15 cellular contexts compared by ENCODE assay signal in genomic region chr13:75402787-75403186, GRCh38.
DNase-seq lines count a peak whose midpoint lies in the region; ATAC-seq and TF ChIP-seq lines count a peak whose summit lies in the region.
"Had no signal": no experiment of that assay in that cellular context is flagged by ENCODE, and none has a peak within 500 bp of the region (broad histone marks: within the 10 kb centered on the region; RNA-seq: fewer than 3 reads in every experiment).

No MANE protein-coding gene starts in this region.

- no peaks in the 10 kb centered on the region for H3K27me3 ChIP-seq in parathyroid adenoma (ENCODE audit: control insufficient read depth, insufficient read depth, low read length)
- no peaks in the 10 kb centered on the region for H3K27me3 ChIP-seq in effector memory CD4-positive, alpha-beta T cell (replicated peaks; ENCODE audit: control insufficient read depth, insufficient read depth, low read length, poor library complexity, severe bottlenecking)
- H3K27me3 ChIP-seq: BLaER1 treated with 17β-estradiol and CSF1 and Interleukin-3, amounts not matched to agents 10 nM and 100 nM; gastroesophageal sphincter; stomach had no signal

- no peak overlapping the region for H3K4me3 ChIP-seq in parathyroid adenoma (ENCODE audit: low read depth, low read length)
- H3K4me3 ChIP-seq in effector memory CD4-positive, alpha-beta T cell (ENCODE audit: insufficient read depth, low read depth, low read length, poor library complexity, severe bottlenecking) = no peak overlapping the region
- H3K4me3 ChIP-seq: BLaER1 treated with 17β-estradiol and CSF1 and Interleukin-3, amounts not matched to agents 10 nM and 100 nM; gastroesophageal sphincter; stomach had no signal

- no peaks in the 10 kb centered on the region for H3K9me3 ChIP-seq in parathyroid adenoma (ENCODE audit: control insufficient read depth, low read length)
- H3K9me3 ChIP-seq in effector memory CD4-positive, alpha-beta T cell (ENCODE audit: control insufficient read depth, low read length) = no peaks in the 10 kb centered on the region

- H3K4me1 ChIP-seq in parathyroid adenoma = no peaks in the 10 kb centered on the region
- no peaks in the 10 kb centered on the region for H3K4me1 ChIP-seq in effector memory CD4-positive, alpha-beta T cell (ENCODE audit: control insufficient read depth, insufficient read depth, low read length, poor library complexity, severe bottlenecking)

- H3K9me3 Mint-ChIP-seq in activated T-cell treated with anti-CD3 and anti-CD28 coated beads, Interleukin-2, amount 50 U/mL, for 4 hours = no peaks in the 10 kb centered on the region
- H3K9me3 Mint-ChIP-seq: activated T-cell treated with anti-CD3 and anti-CD28 coated beads, Interleukin-2, amount 50 U/mL, for 72 hours had no signal

- peak overlapping the region; percentile 24 for H3K27ac ChIP-seq in parathyroid adenoma
- no peak overlapping the region for H3K27ac ChIP-seq in effector memory CD4-positive, alpha-beta T cell (ENCODE audit: insufficient read depth, low read length, poor library complexity, severe bottlenecking)
- H3K27ac ChIP-seq: BLaER1 treated with 17β-estradiol and CSF1 and Interleukin-3, amounts not matched to agents 10 nM and 100 nM; gastroesophageal sphincter; stomach had no signal

- intact Hi-C loops in Right ventricle myocardium superior (cut with DNase I) = no loop called here

- no peaks in the 10 kb centered on the region for H3K36me3 ChIP-seq in parathyroid adenoma (ENCODE audit: control insufficient read depth, insufficient read depth, low read length)
- H3K36me3 ChIP-seq in effector memory CD4-positive, alpha-beta T cell (ENCODE audit: control insufficient read depth, insufficient read depth, low read length) = no peaks in the 10 kb centered on the region
- H3K36me3 ChIP-seq: gastroesophageal sphincter, stomach had no signal

- no peaks in the 10 kb centered on the region for H3K4me1 Mint-ChIP-seq in activated T-cell treated with anti-CD3 and anti-CD28 coated beads, Interleukin-2, amount 50 U/mL, for 4 hours (ENCODE audit: low read depth)

- H3K9ac ChIP-seq in parathyroid adenoma = no peak overlapping the region
- H3K9ac ChIP-seq: BLaER1 treated with 17β-estradiol and CSF1 and Interleukin-3, amounts not matched to agents 10 nM and 100 nM had no signal

- no peak overlapping the region for H3K4me3 Mint-ChIP-seq in activated T-cell treated with anti-CD3 and anti-CD28 coated beads, Interleukin-2, amount 50 U/mL, for 4 hours
- H3K4me3 Mint-ChIP-seq: activated T-cell treated with anti-CD3 and anti-CD28 coated beads, Interleukin-2, amount 50 U/mL, for 72 hours had no signal

- no peak overlapping the region for H3K4me2 ChIP-seq in parathyroid adenoma (ENCODE audit: low read length)
- H3K4me2 ChIP-seq: BLaER1 treated with 17β-estradiol and CSF1 and Interleukin-3, amounts not matched to agents 10 nM and 100 nM had no signal

- H3K79me2 ChIP-seq in parathyroid adenoma = no peaks in the 10 kb centered on the region

- H3K27me3 Mint-ChIP-seq in activated T-cell treated with anti-CD3 and anti-CD28 coated beads, Interleukin-2, amount 50 U/mL, for 4 hours (ENCODE audit: low read depth) = peaks cover 16% of the 10 kb centered on the region

- no peak for TF ChIP-seq CTCF in parathyroid adenoma (IDR thresholded peaks at IDR 0.05)

- H3K36me3 Mint-ChIP-seq in activated T-cell treated with anti-CD3 and anti-CD28 coated beads, Interleukin-2, amount 50 U/mL, for 4 hours (ENCODE audit: insufficient read depth) = no peaks in the 10 kb centered on the region

- ATAC-seq in GM18909 (IDR thresholded peaks at IDR 0.05; ENCODE audit: poor library complexity, unreplicated experiment) (peak; percentile 69), HG03175 (IDR thresholded peaks at IDR 0.05; ENCODE audit: unreplicated experiment) (peak; percentile 76), Right ventricle myocardium superior (ENCODE audit: poor library complexity) (peak; percentile 76), GM18873 (IDR thresholded peaks at IDR 0.05; ENCODE audit: low FRiP score, unreplicated experiment) (no peak), HG03571 (IDR thresholded peaks at IDR 0.05; ENCODE audit: unreplicated experiment) (no peak)
- no peak for ATAC-seq in activated T-cell treated with anti-CD3 and anti-CD28 coated beads, Interleukin-2, amount 50 U/mL, for 4 hours
- ATAC-seq: activated T-cell treated with anti-CD3 and anti-CD28 coated beads, Interleukin-2, amount 50 U/mL, for 72 hours; gastroesophageal sphincter had no signal

- H2AFZ ChIP-seq in parathyroid adenoma = no peak overlapping the region

- DNase-seq in Right ventricle myocardium superior = peak; percentile 69
- no peak for DNase-seq in activated T-cell treated with anti-CD3 and anti-CD28 coated beads, Interleukin-2, amount 50 U/mL, for 4 hours
- no peak for DNase-seq in effector memory CD4-positive, alpha-beta T cell
- DNase-seq: activated CD4-positive, alpha-beta T cell treated with anti-CD3 and anti-CD28 coated beads, Interleukin-2, amount 50 U/mL, for 48 hours; activated T-cell treated with anti-CD3 and anti-CD28 coated beads, Interleukin-2, amount 50 U/mL, for 72 hours; DMS153; NCI-H1048; stomach had no signal

Comparison
In these comparisons a context has a peak if more than half of its experiments do, and no peak if none do; other contexts are left out.
1. ATAC-seq: peak in GM18909 (single experiment), HG03175 (single experiment) and Right ventricle myocardium superior (single experiment); none in activated T-cell treated with anti-CD3 and anti-CD28 coated beads, Interleukin-2, amount 50 U/mL, for 4 hours (0 of 2), GM18873 (single experiment) and HG03571 (single experiment).